8 cellular contexts compared by ENCODE assay signal in genomic region chr1:237386362-237387143, GRCh38.
DNase-seq lines count a peak whose midpoint lies in the region; ATAC-seq and TF ChIP-seq lines count a peak whose summit lies in the region.

No MANE protein-coding gene starts in this region.

- H3K9me3 ChIP-seq in Loucy (ENCODE audit: insufficient read depth, low read depth, low read length) = no peaks in the 10 kb centered on the region

- H2AFZ ChIP-seq in Loucy (ENCODE audit: low read length) = no peak overlapping the region; the same call in 1 of the 2 replicates

- no peak overlapping the region for H3K9ac ChIP-seq in Loucy (ENCODE audit: low read depth, low read length, poor library complexity, severe bottlenecking)

- H3K27me3 ChIP-seq in Loucy (ENCODE audit: insufficient read depth, low read length, poor library complexity, severe bottlenecking) = no peaks in the 10 kb centered on the region

- H3F3A ChIP-seq in Loucy (ENCODE audit: low read depth) = no peaks in the 10 kb centered on the region

- H3K79me2 ChIP-seq in Loucy (ENCODE audit: insufficient read depth, low read length) = no peaks in the 10 kb centered on the region

- no peaks in the 10 kb centered on the region for H3K36me3 ChIP-seq in Loucy (ENCODE audit: insufficient read depth, low read length)

- no peaks in the 10 kb centered on the region for H4K20me1 ChIP-seq in Loucy (ENCODE audit: insufficient read depth, low read length, poor library complexity, severe bottlenecking)

- DNase-seq in NCI-H2107 treated with DMSO at 0.1 percent for 48 hours (lab: John Stamatoyannopoulos, UW; ENCODE audit: unreplicated experiment) = peak; percentile 1
- no peak for DNase-seq in NCI-H2107 (lab: John Stamatoyannopoulos, UW)
- peak; percentile 46 for DNase-seq in astrocyte of the spinal cord (ENCODE audit: low read depth, low spot score)
- peak; percentile 19 to 40 for DNase-seq in lung microvascular endothelial cell (ENCODE audit: low read depth in 2 of 2)
- DNase-seq in GDM1 (lab: John Stamatoyannopoulos, UW) = no peak
- no peak for DNase-seq in central memory CD4-positive, alpha-beta T cell

- H3K4me3 ChIP-seq in Loucy (ENCODE audit: low read length, poor library complexity, severe bottlenecking) = no peak overlapping the region
- no peak overlapping the region for H3K4me3 ChIP-seq in astrocyte of the spinal cord (ENCODE audit: low read depth, low read length)

- H3K4me2 ChIP-seq in Loucy (ENCODE audit: low read depth, low read length, poor library complexity, severe bottlenecking) = no peak overlapping the region

- no peaks in the 10 kb centered on the region for H3K9me2 ChIP-seq in Loucy (replicated peaks; ENCODE audit: low read depth, low read length)

- in situ Hi-C loops in astrocyte of the spinal cord (cut with HindIII; ENCODE audit: low sequenced_read_pairs) = no loop called here

- no peaks in the 10 kb centered on the region for H3K4me1 ChIP-seq in Loucy (ENCODE audit: insufficient read depth, low read length, poor library complexity, severe bottlenecking)

- no peak for ATAC-seq in HG03097 (IDR thresholded peaks at IDR 0.05; ENCODE audit: low FRiP score, unreplicated experiment)

- TF ChIP-seq CTCF in Loucy (conservative IDR thresholded peaks at IDR 0.05; ENCODE audit: low read length) (peak; percentile 82), astrocyte of the spinal cord (IDR thresholded peaks at IDR 0.05; ENCODE audit: low read depth, low read length) (peak; percentile 60)

Comparison
In these comparisons a context has a peak if more than half of its experiments do, and no peak if none do; other contexts are left out.
1. DNase-seq: peak in NCI-H2107 treated with DMSO at 0.1 percent for 48 hours (single experiment), astrocyte of the spinal cord (single experiment) and lung microvascular endothelial cell (2 of 2); none in NCI-H2107 (single experiment), GDM1 (single experiment) and central memory CD4-positive, alpha-beta T cell (single experiment).